ENCODE assay signal across 10 cellular contexts in the genomic region with DNA sequence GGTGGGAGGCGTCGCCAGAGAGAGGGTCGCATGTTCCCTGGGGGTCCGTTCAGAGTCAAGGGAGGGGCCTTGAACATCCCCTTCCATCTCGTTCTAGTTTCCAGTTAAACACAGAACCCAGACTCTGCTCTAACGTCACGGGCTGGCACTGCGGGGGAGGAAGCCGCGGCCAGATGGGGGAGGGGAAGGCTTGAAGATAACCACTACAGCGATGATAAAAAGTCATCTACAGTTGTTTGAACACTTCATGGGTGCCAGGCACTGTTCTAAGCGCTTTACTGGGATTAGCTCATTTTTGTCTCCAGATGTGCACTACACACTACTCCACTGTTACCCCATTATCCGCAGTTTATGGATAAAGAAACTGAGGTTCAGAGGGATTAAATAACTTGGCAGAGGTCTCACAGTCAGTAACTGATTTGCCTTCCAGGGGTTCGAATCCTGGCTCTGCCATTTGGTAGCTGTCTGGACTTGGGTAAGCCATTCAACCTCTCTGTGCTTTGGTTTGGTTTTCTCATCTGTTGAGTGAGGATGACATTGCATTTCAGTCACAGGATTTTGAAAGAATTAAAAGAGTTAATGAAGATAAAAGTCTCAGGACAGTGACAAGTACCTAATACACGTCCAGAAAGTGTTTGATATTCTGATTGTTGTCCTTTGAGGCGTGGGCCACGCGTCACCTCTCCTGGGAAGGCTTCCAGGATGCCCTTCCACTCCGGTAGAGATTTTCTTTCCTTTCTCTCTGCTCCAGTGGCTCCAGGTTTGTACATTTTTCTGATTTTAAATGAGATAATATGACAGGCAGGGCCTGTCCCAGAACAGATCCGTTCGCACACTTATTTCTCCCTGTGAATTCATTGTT. TPM values are rescaled to one million over a fixed set of nuclear protein-coding genes. Genes with fewer than 3 reads are reported as not detected.
DNase-seq lines count a peak whose midpoint lies in the region; ATAC-seq and TF ChIP-seq lines count a peak whose summit lies in the region.
"Had no signal": no experiment of that assay in that cellular context is flagged by ENCODE, and none has a peak within 500 bp of the region (broad histone marks: within the 10 kb centered on the region; RNA-seq: fewer than 3 reads in every experiment).

No MANE protein-coding gene starts in this region.

- no peaks in the 10 kb centered on the region for H3K36me3 ChIP-seq in mucosa of stomach (ENCODE audit: control insufficient read depth, insufficient read depth, low read length)
- no peaks in the 10 kb centered on the region for H3K36me3 ChIP-seq in transverse colon

- H3K27me3 ChIP-seq in mucosa of stomach (ENCODE audit: control insufficient read depth, insufficient read depth, low read length), result no peaks in the 10 kb centered on the region
- H3K27me3 ChIP-seq in transverse colon, result peaks cover 12% of the 10 kb centered on the region

- no peak for TF ChIP-seq POLR2A in transverse colon (IDR thresholded peaks at IDR 0.05)

- peaks cover 61% of the 10 kb centered on the region for H3K4me1 ChIP-seq in mucosa of stomach (ENCODE audit: control insufficient read depth, insufficient read depth, low read length)
- peaks cover 0 to 20% (median 12%) of the 10 kb centered on the region in 4 donors for H3K4me1 ChIP-seq in transverse colon

- H3K4me1 Mint-ChIP-seq in T-helper 1 cell treated with Interleukin-12 subunit alpha and Interleukin-12 subunit beta and Interleukin-4 antibody, amounts not matched to agents 30 μg/mL and 1 μg/mL, for 36 hours (ENCODE audit: low read depth), result peaks cover 11% of the 10 kb centered on the region

- H3K27ac Mint-ChIP-seq in T-helper 1 cell treated with Interleukin-12 subunit alpha and Interleukin-12 subunit beta and Interleukin-4 antibody, amounts not matched to agents 30 μg/mL and 1 μg/mL, for 36 hours, result no peak overlapping the region

- intact Hi-C loops in transverse colon (cut with DNase I; ENCODE audit: low total_unique reads), result no loop called here

- H3K36me3 Mint-ChIP-seq in T-helper 1 cell treated with Interleukin-12 subunit alpha and Interleukin-12 subunit beta and Interleukin-4 antibody, amounts not matched to agents 30 μg/mL and 1 μg/mL, for 36 hours (ENCODE audit: low read depth), result no peaks in the 10 kb centered on the region

- no peaks in the 10 kb centered on the region for H3K9me3 Mint-ChIP-seq in T-helper 1 cell treated with Interleukin-12 subunit alpha and Interleukin-12 subunit beta and Interleukin-4 antibody, amounts not matched to agents 30 μg/mL and 1 μg/mL, for 36 hours

- no peak for TF ChIP-seq EP300 in transverse colon (IDR thresholded peaks at IDR 0.05; ENCODE audit: low read depth)

- in situ Hi-C loops in transverse colon (cut with MboI; ENCODE audit: low pct_ligation_motif_present in 1 of 4, low pct_unique_long_range_greater_than_20kb in 1 of 4, low sequenced_read_pairs in 3 of 4) (no loop called here), GM13977 (cut with MboI; ENCODE audit: low pct_unique_long_range_greater_than_20kb, low sequenced_read_pairs, unreplicated experiment) (no loop called here)

- H3K4me3 ChIP-seq in mucosa of stomach (ENCODE audit: low read length) (peak overlapping the region; percentile 22), transverse colon (peak overlapping the region in 2 of 4 donors; percentile 45 to 48)

- peak; percentile 12 for ATAC-seq in HG03354 (IDR thresholded peaks at IDR 0.05; ENCODE audit: poor library complexity, severe bottlenecking, unreplicated experiment)

- H3K9me3 ChIP-seq in mucosa of stomach (ENCODE audit: control insufficient read depth, low read length) (no peaks in the 10 kb centered on the region), transverse colon (no peaks in the 10 kb centered on the region)

- peak overlapping the region; percentile 68 for H3K4me3 Mint-ChIP-seq in T-helper 1 cell treated with Interleukin-12 subunit alpha and Interleukin-12 subunit beta and Interleukin-4 antibody, amounts not matched to agents 30 μg/mL and 1 μg/mL, for 36 hours

- peak in 47 of 58 donors; percentile 15 to 86 (median 64) for DNase-seq in anterior cingulate cortex (lab: John Stamatoyannopoulos, UW)
- peak; percentile 64 for DNase-seq in transverse colon
- no peak for DNase-seq in NCI-H1105 treated with DMSO at 0.1 percent for 48 hours (lab: John Stamatoyannopoulos, UW)
- DNase-seq in epidermal melanocyte (ENCODE audit: insufficient read length, low spot score), result no peak
- DNase-seq in GM13977 (ENCODE audit: low spot score), result no peak

- H3K27ac ChIP-seq in transverse colon, result peak overlapping the region; percentile 53 to 79 (median 66)
- H3K27ac ChIP-seq: KMS-11 had no signal

- TF ChIP-seq CTCF in transverse colon (IDR thresholded peaks at IDR 0.05), result no peak
- TF ChIP-seq CTCF in GM13977 (IDR thresholded peaks at IDR 0.05; ENCODE audit: extremely low read depth, insufficient read depth, missing control alignments), result no peak

- peaks cover 5% of the 10 kb centered on the region for H3K27me3 Mint-ChIP-seq in T-helper 1 cell treated with Interleukin-12 subunit alpha and Interleukin-12 subunit beta and Interleukin-4 antibody, amounts not matched to agents 30 μg/mL and 1 μg/mL, for 36 hours (ENCODE audit: low read depth)

- peak overlapping the region; percentile 70 for H3K9ac ChIP-seq in mucosa of stomach (ENCODE audit: low read length)
- H3K9ac ChIP-seq: KMS-11 had no signal

- 17 to 25% methylated on average over 1 to 19 of the region's 21 CpGs for WGBS in transverse colon (ENCODE audit: low coverage in 1 of 2), 2 donors

RNA-seq across cellular contexts. Expression of a gene that starts 0.8 kb away (rescaled TPM):
- total RNA-seq in transverse colon, result 10 to 100 TPM in 1 of 4 donors, 1 to 10 TPM in 3; 1.9 to 38.2 (median 4.9) TPM

RNA-seq across cellular contexts. Expression of a gene that starts 13.2 kb away (rescaled TPM):
- not detected for total RNA-seq in transverse colon
- total RNA-seq: kidney epithelial cell had no signal

RNA-seq across cellular contexts. Expression of a gene that starts 48.9 kb away (rescaled TPM):
- total RNA-seq in transverse colon, result 10 to 100 TPM; 60.7 to 96.1 (median 72.8) TPM

RNA-seq across cellular contexts. Expression of a gene that starts 49.2 kb away (rescaled TPM):
- total RNA-seq in transverse colon, result 10 to 100 TPM; 17.5 to 41.5 (median 23.8) TPM

Comparison
In these comparisons a context has a peak if more than half of its experiments do, and no peak if none do; other contexts are left out.
1. DNase-seq: peak in anterior cingulate cortex (47 of 58) and transverse colon (single experiment); none in NCI-H1105 treated with DMSO at 0.1 percent for 48 hours (single experiment), epidermal melanocyte (single experiment) and GM13977 (single experiment).